28 cellular contexts compared by ENCODE assay signal in the genomic region with DNA sequence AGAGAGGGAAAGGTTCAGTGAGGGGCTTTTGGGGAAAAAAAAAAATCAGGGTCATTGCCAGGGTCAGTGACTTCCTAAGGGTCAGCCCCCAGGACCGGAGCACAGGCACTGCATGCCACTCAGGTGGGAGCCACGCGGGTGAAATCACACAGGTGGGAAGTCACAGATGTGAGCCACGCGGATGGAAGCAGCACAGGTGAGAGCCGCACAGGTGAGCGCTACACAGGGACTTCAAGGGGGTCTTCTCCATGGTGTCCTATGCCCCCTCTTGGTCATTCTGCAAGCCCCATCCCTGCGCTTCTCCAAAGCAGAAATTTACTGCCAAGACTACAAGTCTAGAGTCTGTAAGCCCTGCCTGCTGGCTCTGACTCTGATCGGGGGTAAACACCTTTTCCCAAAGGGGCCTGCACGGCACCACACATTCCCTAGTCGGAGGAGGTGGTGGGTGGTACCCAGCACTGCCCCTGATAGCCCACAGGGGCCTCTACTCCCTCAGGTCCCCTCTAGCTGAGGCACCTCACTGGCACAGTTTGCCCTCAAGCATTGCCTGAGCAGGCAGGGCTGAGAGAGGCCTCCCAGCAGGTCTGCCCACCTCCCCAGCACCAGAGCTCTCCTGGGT. TPM values are rescaled to one million over a fixed set of nuclear protein-coding genes. Genes with fewer than 3 reads are reported as not detected.
"Had no signal": no experiment of that assay in that cellular context is flagged by ENCODE, and none has a peak within 500 bp of the region (broad histone marks: within the 10 kb centered on the region; RNA-seq: fewer than 3 reads in every experiment).

No MANE protein-coding gene starts in this region.

- H3K27ac ChIP-seq: hepatocyte had no signal

- H3K27ac Mint-ChIP-seq: activated CD8-positive, alpha-beta T cell treated with anti-CD3 and anti-CD28 coated beads, Interleukin-2, amount 10 ng/mL, durations not matched to agents 7 days and 5 days; activated naive CD4-positive, alpha-beta T cell treated with anti-CD3 and anti-CD28 coated beads for 36 hours; activated naive CD8-positive, alpha-beta T cell treated with anti-CD3 and anti-CD28 coated beads, Interleukin-2, amount 50 U/mL, for 24 hours; effector memory CD8-positive, alpha-beta T cell; immature natural killer cell; memory B cell; nephron progenitor cell had no signal

- H3K36me3 Mint-ChIP-seq: immature natural killer cell, memory B cell had no signal

- H3K4me3 Mint-ChIP-seq: activated CD8-positive, alpha-beta T cell treated with anti-CD3 and anti-CD28 coated beads, Interleukin-2, amount 10 ng/mL, durations not matched to agents 7 days and 5 days; activated naive CD4-positive, alpha-beta T cell treated with anti-CD3 and anti-CD28 coated beads for 36 hours; activated naive CD8-positive, alpha-beta T cell treated with anti-CD3 and anti-CD28 coated beads, Interleukin-2, amount 50 U/mL, for 24 hours; effector memory CD8-positive, alpha-beta T cell; immature natural killer cell; memory B cell; nephron progenitor cell had no signal

- ATAC-seq: activated CD8-positive, alpha-beta T cell treated with anti-CD3 and anti-CD28 coated beads, Interleukin-2, amount 10 ng/mL, durations not matched to agents 7 days and 5 days; activated naive CD8-positive, alpha-beta T cell treated with anti-CD3 and anti-CD28 coated beads, Interleukin-2, amount 50 U/mL, for 24 hours; effector memory CD8-positive, alpha-beta T cell; esophagus mucosa; left cardiac atrium; mucosa of descending colon had no signal

- H3K4me1 Mint-ChIP-seq: activated naive CD8-positive, alpha-beta T cell treated with anti-CD3 and anti-CD28 coated beads, Interleukin-2, amount 50 U/mL, for 24 hours; immature natural killer cell; memory B cell had no signal

- H3K4me3 ChIP-seq: hepatocyte, mucosa of descending colon had no signal

- H3K9me3 ChIP-seq: mucosa of descending colon had no signal

- H3K9me3 Mint-ChIP-seq: activated naive CD4-positive, alpha-beta T cell treated with anti-CD3 and anti-CD28 coated beads for 36 hours; activated naive CD8-positive, alpha-beta T cell treated with anti-CD3 and anti-CD28 coated beads, Interleukin-2, amount 50 U/mL, for 24 hours; effector memory CD8-positive, alpha-beta T cell; immature natural killer cell had no signal

- DNase-seq: activated CD4-positive, alpha-beta T cell treated with anti-CD3 and anti-CD28 coated beads for 1 hour; activated CD4-positive, alpha-beta T cell treated with anti-CD3 and anti-CD28 coated beads, Interleukin-2, amount 50 U/mL, for 1 hour; activated CD8-positive, alpha-beta T cell treated with anti-CD3 and anti-CD28 coated beads, Interleukin-2, amount 10 ng/mL, durations not matched to agents 7 days and 5 days; activated effector memory CD4-positive, alpha-beta T cell treated with Interleukin-2 at 50 U/mL for 16 hours; activated naive CD4-positive, alpha-beta T cell treated with anti-CD3 and anti-CD28 coated beads for 36 hours; activated naive CD8-positive, alpha-beta T cell treated with anti-CD3 and anti-CD28 coated beads, Interleukin-2, amount 50 U/mL, for 24 hours; effector memory CD8-positive, alpha-beta T cell; foreskin melanocyte; glutamatergic neuron; immature natural killer cell; left cardiac atrium; mucosa of descending colon; nephron progenitor cell; occipital lobe; stimulated activated CD4-positive, alpha-beta T cell treated with anti-CD3 and anti-CD28 coated beads, Interleukin-4, amount 100 ng/mL, for 1 hour; stimulated activated naive CD4-positive, alpha-beta T cell treated with Interleukin-2 at 50 U/mL for 16 hours; T-helper 9 cell had no signal

- H3K27me3 ChIP-seq: hepatocyte had no signal

RNA-seq across cellular contexts. Expression of a gene that starts 18.3 kb away (rescaled TPM):
- total RNA-seq: activated CD8-positive, alpha-beta T cell treated with anti-CD3 and anti-CD28 coated beads, Interleukin-2, amount 10 ng/mL, durations not matched to agents 7 days and 5 days; activated naive CD4-positive, alpha-beta T cell treated with anti-CD3 and anti-CD28 coated beads for 36 hours; dermis microvascular lymphatic vessel endothelial cell; endothelial cell of umbilical vein; esophagus mucosa; hepatocyte; left cardiac atrium; liver; mucosa of descending colon; occipital lobe; posterior vena cava; renal cortical epithelial cell; subcutaneous adipose tissue; T-helper 1 cell treated with Interleukin-12 subunit alpha and Interleukin-12 subunit beta and Interleukin-4 antibody, amounts not matched to agents 30 ng/mL and 1 ng/mL, for 36 hours; urinary bladder had no signal

RNA-seq across cellular contexts. Expression of a gene that starts 47.6 kb away (rescaled TPM):
- total RNA-seq: activated CD8-positive, alpha-beta T cell treated with anti-CD3 and anti-CD28 coated beads, Interleukin-2, amount 10 ng/mL, durations not matched to agents 7 days and 5 days; activated naive CD4-positive, alpha-beta T cell treated with anti-CD3 and anti-CD28 coated beads for 36 hours; endothelial cell of umbilical vein had no signal
